ENCODE assay signal across 1 cellular context in genomic region chr6:158011478-158011920, GRCh38.
TF ChIP-seq lines count a peak whose summit lies in the region.

No MANE protein-coding gene starts in this region.

TF ChIP-seq in HepG2, 621 proteins besides CTCF, POLR2A, EP300 and RAD21 (continued from another document and continues in another):
- TF ChIP-seq PRDM15 (CRISPR knock-in tag; IDR thresholded peaks at IDR 0.05) (peak; percentile 92), TOE1 (CRISPR knock-in tag; IDR thresholded peaks at IDR 0.05) (peak; percentile 96; the same call in 1 of the 2 replicates), KMT2A (CRISPR knock-in tag; IDR thresholded peaks at IDR 0.05) (no peak; the same call in 1 of the 2 replicates), ZNF781 (CRISPR knock-in tag; IDR thresholded peaks at IDR 0.05; ENCODE audit: borderline replicate concordance, not compliant biosample characterization) (peak; percentile 80), ZHX1 (CRISPR knock-in tag; IDR thresholded peaks at IDR 0.05; ENCODE audit: low read depth) (0 out of 2 replicates have a peak, but pooled peaks have one; percentile 26), SKIL (CRISPR knock-in tag; IDR thresholded peaks at IDR 0.05; ENCODE audit: borderline replicate concordance) (peak; percentile 93), TBP (CRISPR knock-in tag; IDR thresholded peaks at IDR 0.05) (0 out of 2 replicates have a peak, but pooled peaks have one; percentile 12), ZNF253 (CRISPR knock-in tag; IDR thresholded peaks at IDR 0.05; ENCODE audit: borderline replicate concordance) (0 out of 2 replicates have a peak, but pooled peaks have one; percentile 24), ZNF639 (CRISPR knock-in tag; conservative IDR thresholded peaks at IDR 0.05) (peak; percentile 49; the same call in 1 of the 2 replicates), GZF1 (CRISPR knock-in tag; IDR thresholded peaks at IDR 0.05) (no peak; the same call in 1 of the 2 replicates), ATM (IDR thresholded peaks at IDR 0.05; ENCODE audit: borderline replicate concordance) (0 out of 2 replicates have a peak, but pooled peaks have one; percentile 14), TCF7 (IDR thresholded peaks at IDR 0.05; ENCODE audit: low read depth) (peak; percentile 89), SIN3B (IDR thresholded peaks at IDR 0.05; ENCODE audit: low read length) (no peak), STAT6 (CRISPR knock-in tag; IDR thresholded peaks at IDR 0.05; ENCODE audit: borderline replicate concordance) (peak; percentile 93), ZNF597 (CRISPR knock-in tag; IDR thresholded peaks at IDR 0.05) (no peak), TEAD2 (CRISPR knock-in tag; IDR thresholded peaks at IDR 0.05) (no peak), FOXJ3 (CRISPR knock-in tag; IDR thresholded peaks at IDR 0.05; ENCODE audit: borderline replicate concordance) (peak; percentile 99; the same call in 1 of the 2 replicates), RFXANK (CRISPR knock-in tag; IDR thresholded peaks at IDR 0.05) (0 out of 2 replicates have a peak, but pooled peaks have one; percentile 34), NR2C2 (CRISPR knock-in tag; IDR thresholded peaks at IDR 0.05; ENCODE audit: borderline replicate concordance) (peak; percentile 89), SKI (IDR thresholded peaks at IDR 0.05; ENCODE audit: partially characterized antibody) (peak; percentile 84), ZBTB2 (CRISPR knock-in tag; IDR thresholded peaks at IDR 0.05; ENCODE audit: low read depth) (no peak), ZFP36L1 (CRISPR knock-in tag; IDR thresholded peaks at IDR 0.05) (peak; percentile 82), KLF13 (CRISPR knock-in tag; IDR thresholded peaks at IDR 0.05) (no peak), AKAP8 (CRISPR knock-in tag; IDR thresholded peaks at IDR 0.05) (no peak; the same call in 1 of the 2 replicates), ZNF678 (CRISPR knock-in tag; IDR thresholded peaks at IDR 0.05) (0 out of 2 replicates have a peak, but pooled peaks have one; percentile 55), POLR2AphosphoS2 (IDR thresholded peaks at IDR 0.05; ENCODE audit: low read depth, low read length) (peak; percentile 78), ZNF20 (CRISPR knock-in tag; IDR thresholded peaks at IDR 0.05) (no peak), PLRG1 (conservative IDR thresholded peaks at IDR 0.05) (no peak), ZSCAN25 (CRISPR knock-in tag; IDR thresholded peaks at IDR 0.05) (no peak), ZNF747 (CRISPR knock-in tag; IDR thresholded peaks at IDR 0.05; ENCODE audit: borderline replicate concordance) (peak; percentile 54; the same call in 1 of the 2 replicates), TRIM22 (IDR thresholded peaks at IDR 0.05) (no peak), ZNF607 (CRISPR knock-in tag; IDR thresholded peaks at IDR 0.05; ENCODE audit: borderline replicate concordance) (peak; percentile 65; the same call in 1 of the 2 replicates), TFE3 (CRISPR knock-in tag; IDR thresholded peaks at IDR 0.05) (peak; percentile 85; the same call in 1 of the 2 replicates), U2AF1 (optimal IDR thresholded peaks at IDR 0.05; ENCODE audit: low read depth, low read length) (peak; percentile 75), ZFP62 (CRISPR knock-in tag; IDR thresholded peaks at IDR 0.05) (no peak), SETDB1 (CRISPR knock-in tag; IDR thresholded peaks at IDR 0.05; ENCODE audit: borderline replicate concordance) (no peak), NFRKB (IDR thresholded peaks at IDR 0.05) (no peak), ZSCAN5A (CRISPR knock-in tag; IDR thresholded peaks at IDR 0.05; ENCODE audit: borderline replicate concordance) (0 out of 2 replicates have a peak, but pooled peaks have one; percentile 0), MTA3 (CRISPR knock-in tag; IDR thresholded peaks at IDR 0.05) (no peak), FOXK2 (IDR thresholded peaks at IDR 0.05) (peak; percentile 84), HNRNPL (IDR thresholded peaks at IDR 0.05; ENCODE audit: low read depth, low read length) (no peak), PHF20 (CRISPR knock-in tag; IDR thresholded peaks at IDR 0.05) (no peak)
